30 cellular contexts compared by ENCODE assay signal in the genomic region with DNA sequence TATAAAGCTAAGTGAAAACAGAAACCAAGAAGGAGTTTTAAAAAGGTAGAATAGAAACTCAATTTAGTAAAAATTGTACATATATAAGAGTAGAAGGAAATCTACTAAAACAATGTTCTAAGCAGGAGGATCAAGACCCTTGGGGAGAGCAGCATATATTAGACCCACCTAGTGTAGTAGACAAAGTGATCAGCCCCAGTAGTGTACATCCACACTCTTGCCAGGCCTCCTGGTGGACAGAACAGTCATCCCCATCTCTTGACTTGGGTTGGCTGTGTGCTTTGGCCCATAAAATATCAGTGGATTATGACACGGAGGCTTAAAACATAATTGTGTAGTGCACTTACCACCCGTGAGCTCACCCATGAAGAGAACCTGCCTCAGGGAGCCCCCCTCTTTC. TPM values are rescaled to one million over a fixed set of nuclear protein-coding genes. Genes with fewer than 3 reads are reported as not detected.
A peak's percentile ranks its signal among the peaks of the same experiment; 100 is the strongest.
DNase-seq lines count a peak whose midpoint lies in the region; ATAC-seq, FAIRE-seq and TF ChIP-seq lines count a peak whose summit lies in the region.
"Had no signal": no experiment of that assay in that cellular context is flagged by ENCODE, and none has a peak within 500 bp of the region (broad histone marks: within the 10 kb centered on the region; RNA-seq: fewer than 3 reads in every experiment).

No MANE protein-coding gene starts in this region.

- H3K79me2 ChIP-seq in HepG2 (ENCODE audit: insufficient read depth, low read length): no peaks in the 10 kb centered on the region
- no peaks in the 10 kb centered on the region for H3K79me2 ChIP-seq in HCT116 (ENCODE audit: insufficient read depth, low read length)

- no peaks in the 10 kb centered on the region for H3K9me3 ChIP-seq in HepG2 (ENCODE audit: low read length)
- no peaks in the 10 kb centered on the region for H3K9me3 ChIP-seq in right lobe of liver
- no peaks in the 10 kb centered on the region for H3K9me3 ChIP-seq in HCT116 (ENCODE audit: control insufficient read depth in 1 of 2, insufficient read depth in 1 of 2, low read depth in 1 of 2, low read length in 2 of 2)
- H3K9me3 ChIP-seq: BLaER1 treated with 17β-estradiol and CSF1 and Interleukin-3, amounts not matched to agents 10 nM and 100 nM had no signal

- H3K4me2 ChIP-seq in HepG2 (ENCODE audit: low read depth, low read length) (no peak overlapping the region), HCT116 (ENCODE audit: low read length) (no peak overlapping the region)
- H3K4me2 ChIP-seq: BLaER1 treated with 17β-estradiol and CSF1 and Interleukin-3, amounts not matched to agents 10 nM and 100 nM had no signal

- DNase-seq in HepG2 (ENCODE audit: low spot score): no peak
- no peak for DNase-seq in right lobe of liver
- no peak for DNase-seq in HCT116 (ENCODE audit: low read depth, low spot score)
- no peak for DNase-seq in choroid plexus epithelial cell (ENCODE audit: low read depth)
- DNase-seq in retinal pigment epithelial cell (ENCODE audit: low read depth): no peak
- DNase-seq in NCI-H526 (lab: John Stamatoyannopoulos, UW): no peak
- no peak for DNase-seq in amniotic stem cell (lab: John Stamatoyannopoulos, UW)
- DNase-seq: 8988T; ACHN; CD4-positive, alpha-beta T cell; DMS53; H7; Karpas-422; NCI-H1092 treated with DMSO at 0.1 percent for 48 hours; NCI-H1436; NCI-H187 treated with DMSO at 0.1 percent for 48 hours; NCI-H446; NCI-H524 treated with DMSO at 0.1 percent for 48 hours; SHP77; T-helper 1 cell had no signal

- H3K9me2 ChIP-seq in HCT116 (ENCODE audit: insufficient read depth): no peaks in the 10 kb centered on the region

- TF ChIP-seq CTCF in HepG2 (CRISPR knock-in tag; IDR thresholded peaks at IDR 0.05) (no peak), right lobe of liver (IDR thresholded peaks at IDR 0.05) (no peak), HCT116 (IDR thresholded peaks at IDR 0.05 in 2 of 3, conservative IDR thresholded peaks at IDR 0.05 in 1 of 3; ENCODE audit: borderline replicate concordance in 1 of 3, insufficient read depth in 1 of 3, low read depth in 2 of 3, low read length in 2 of 3) (peak in 2 of 3 experiments; percentile 12 to 27; a peak in 2 of 6 replicates), choroid plexus epithelial cell (conservative IDR thresholded peaks at IDR 0.05; ENCODE audit: low read depth, low read length) (peak; percentile 17), retinal pigment epithelial cell (conservative IDR thresholded peaks at IDR 0.05; ENCODE audit: low read depth, low read length) (peak; percentile 5)

- POLR2A ChIA-PET in HepG2 (lab: Yijun Ruan, JAX) (no interaction called here), HCT116 (lab: Charles Lee) (no interaction called here)

- ATAC-seq in HepG2 (peak; percentile 49; the same call in 1 of the 3 replicates), right lobe of liver (no peak), HCT116 (peak; percentile 57; the same call in 1 of the 2 replicates), HG03378 (IDR thresholded peaks at IDR 0.05; ENCODE audit: unreplicated experiment) (no peak)
- ATAC-seq: Panc1 had no signal

- H3K36me3 ChIP-seq in HepG2 (replicated peaks in 1 of 2; ENCODE audit: control insufficient read depth in 1 of 2, insufficient read depth in 2 of 2, low read length in 2 of 2): no peaks in the 10 kb centered on the region
- no peaks in the 10 kb centered on the region for H3K36me3 ChIP-seq in right lobe of liver
- no peaks in the 10 kb centered on the region for H3K36me3 ChIP-seq in HCT116 (ENCODE audit: control insufficient read depth in 1 of 2, insufficient read depth in 2 of 2, low read length in 2 of 2)
- H3K36me3 ChIP-seq: BLaER1 treated with 17β-estradiol and CSF1 and Interleukin-3, amounts not matched to agents 10 nM and 100 nM had no signal

- no TSS peak for BruUV-seq in HepG2 (replicated peaks; lab: Mats Ljungman, UMichigan)
- no TSS peak for BruUV-seq in HCT116 (replicated peaks; lab: Mats Ljungman, UMichigan)

- H3K9ac ChIP-seq in HepG2 (ENCODE audit: insufficient read depth, low read depth, low read length): no peak overlapping the region
- no peak overlapping the region for H3K9ac ChIP-seq in HCT116 (ENCODE audit: low read length)
- H3K9ac ChIP-seq: BLaER1 treated with 17β-estradiol and CSF1 and Interleukin-3, amounts not matched to agents 10 nM and 100 nM had no signal

- TF ChIP-seq RAD21 in HepG2 (CRISPR knock-in tag; IDR thresholded peaks at IDR 0.05) (no peak), HCT116 (IDR thresholded peaks at IDR 0.05; ENCODE audit: low read depth) (no peak)

- WGBS in HepG2 (ENCODE audit: low lambda C conversion rate): 0% methylated on average over 1 of the region's 2 CpGs
- no CpG with 5 or more reads among the region's 2 CpGs for WGBS in right lobe of liver (ENCODE audit: insufficient coverage, low coverage, low lambda C conversion rate, missing lambda C conversion rate)

- no peak overlapping the region for H3K4me3 ChIP-seq in HepG2 (replicated peaks in 1 of 3; ENCODE audit: insufficient read depth in 1 of 3, low read depth in 2 of 3, low read length in 3 of 3)
- no peak overlapping the region for H3K4me3 ChIP-seq in right lobe of liver
- H3K4me3 ChIP-seq in HCT116 (replicated peaks in 1 of 2; ENCODE audit: low read depth in 1 of 2, low read length in 2 of 2): no peak overlapping the region
- no peak overlapping the region for H3K4me3 ChIP-seq in choroid plexus epithelial cell (ENCODE audit: low read depth, low read length)
- H3K4me3 ChIP-seq in retinal pigment epithelial cell (ENCODE audit: low read length): no peak overlapping the region
- H3K4me3 ChIP-seq: BLaER1 treated with 17β-estradiol and CSF1 and Interleukin-3, amounts not matched to agents 10 nM and 100 nM had no signal

- no peak overlapping the region for H2AFZ ChIP-seq in HepG2 (ENCODE audit: low read length)
- no peak overlapping the region for H2AFZ ChIP-seq in HCT116 (ENCODE audit: low read depth, low read length, poor library complexity, severe bottlenecking)

- no peak for FAIRE-seq in HepG2 (lab: Jason Lieb, UNC)
- FAIRE-seq: D721Med had no signal

- RAD21 ChIA-PET in HCT116 (lab: Charles Lee; ENCODE audit: low non-redundant PET in 1 of 2, low total read pairs in 2 of 2, uncharacterized antibody in 2 of 2, unreplicated experiment in 2 of 2): no interaction called here

- no peaks in the 10 kb centered on the region for H4K20me1 ChIP-seq in HepG2 (ENCODE audit: insufficient read depth, low read length)
- no peaks in the 10 kb centered on the region for H4K20me1 ChIP-seq in HCT116 (ENCODE audit: insufficient read depth)
- H4K20me1 ChIP-seq: BLaER1 treated with 17β-estradiol and CSF1 and Interleukin-3, amounts not matched to agents 10 nM and 100 nM had no signal

- H3K4me1 ChIP-seq in HepG2 (ENCODE audit: insufficient read depth, low read length) (peaks cover 27% of the 10 kb centered on the region), right lobe of liver (no peaks in the 10 kb centered on the region), HCT116 (ENCODE audit: control insufficient read depth in 1 of 2, insufficient read depth in 2 of 2, low read length in 2 of 2) (peaks cover 8 to 18% of the 10 kb centered on the region in 2 experiments; a peak in 2 of 4 replicates)

- H3K27me3 ChIP-seq in HepG2 (ENCODE audit: control insufficient read depth in 1 of 2, insufficient read depth in 2 of 2, low read length in 2 of 2) (peaks cover 7 to 27% of the 10 kb centered on the region in 2 experiments; a peak in 4 of 5 replicates), right lobe of liver (no peaks in the 10 kb centered on the region), HCT116 (ENCODE audit: insufficient read depth, low read length) (no peaks in the 10 kb centered on the region)
- H3K27me3 ChIP-seq: BLaER1 treated with 17β-estradiol and CSF1 and Interleukin-3, amounts not matched to agents 10 nM and 100 nM had no signal

- TF ChIP-seq POLR2A in HepG2 (IDR thresholded peaks at IDR 0.05; ENCODE audit: insufficient read depth in 1 of 2, low read depth in 2 of 2, low read length in 2 of 2) (no peak), right lobe of liver (IDR thresholded peaks at IDR 0.05) (no peak), HCT116 (IDR thresholded peaks at IDR 0.05; ENCODE audit: borderline replicate concordance, extremely low read depth, insufficient read depth, insufficient read length) (no peak)

- intact Hi-C loops in HepG2 (cut with micrococcal nuclease; ENCODE audit: unreplicated experiment) (no loop called here), right lobe of liver (cut with DNase I) (no loop called here), HCT116 (cut with micrococcal nuclease) (no loop called here)

- CTCF ChIA-PET in HepG2 (lab: Yijun Ruan, JAX; ENCODE audit: low intra/inter-chr PET ratio, low total read pairs): no interaction called here
- CTCF ChIA-PET in HCT116 (lab: Charles Lee): interaction anchor here (0.9 kb wide), 1 partner anchor 78 kb away, joined by 3 read pairs; no protein-coding TSS in a partner anchor

- TF ChIP-seq EP300 in HepG2 (IDR thresholded peaks at IDR 0.05; ENCODE audit: low read depth in 2 of 2, low read length in 2 of 2) (no peak), HepG2 (CRISPR knock-in tag; IDR thresholded peaks at IDR 0.05; ENCODE audit: borderline replicate concordance) (no peak)

- H3K27ac ChIP-seq in HepG2 (ENCODE audit: extremely low read length, insufficient read depth, low read length) (no peak overlapping the region), right lobe of liver (no peak overlapping the region), HCT116 (ENCODE audit: low read depth, low read length) (no peak overlapping the region)
- H3K27ac ChIP-seq: BLaER1 treated with 17β-estradiol and CSF1 and Interleukin-3, amounts not matched to agents 10 nM and 100 nM; HL-60; RWPE1 had no signal

- in situ Hi-C loops in HepG2 (cut with HindIII; ENCODE audit: extremely low pct_ligation_motif_present, low pct_unique_long_range_greater_than_20kb): no loop called here

RNA-seq across cellular contexts. Expression of a gene that starts 10.9 kb away (rescaled TPM):
- 2.2 and 2.4 TPM in 2 replicates for total RNA-seq in HepG2 (2016; rRNA removed; fragmentation: Illumina TruSeq; extraction: Trizol)
- total RNA-seq in HepG2 (2016; cell fraction: cytosol; rRNA removed; fragmentation: Illumina TruSeq; extraction: Trizol; ENCODE audit: low read depth): 0.30 and 0.44 TPM in 2 replicates
- total RNA-seq in HepG2 (2016; cell fraction: insoluble cytoplasmic fraction; rRNA removed; fragmentation: Illumina TruSeq; extraction: Trizol): 1.8 and 1.9 TPM in 2 replicates
- total RNA-seq in HepG2 (2016; cell fraction: membrane; rRNA removed; fragmentation: Illumina TruSeq; extraction: Trizol): 1.2 and 1.4 TPM in 2 replicates
- total RNA-seq in HepG2 (2016; cell fraction: nucleus; rRNA removed; fragmentation: Illumina TruSeq; extraction: Trizol): 2.6 and 3.1 TPM in 2 replicates
- polyA plus RNA-seq in HepG2 (2011; rRNA removed): 2.4 and 3.0 TPM in 2 replicates
- 2.3 and 2.6 TPM in 2 replicates for polyA plus RNA-seq in HepG2 (2011; cell fraction: cytosol; rRNA removed)
- 3.9 and 4.1 TPM in 2 replicates for polyA plus RNA-seq in HepG2 (2011; cell fraction: nucleus; rRNA removed)
- 1.4 and 1.9 TPM in 2 replicates for polyA plus RNA-seq in HepG2 (2012)
- polyA plus RNA-seq in HepG2 (2016; cell fraction: cytosol; fragmentation: Illumina TruSeq; extraction: Trizol; ENCODE audit: low read depth): 0.21 and 0.70 TPM in 2 replicates
- polyA plus RNA-seq in HepG2 (2016; cell fraction: insoluble cytoplasmic fraction; fragmentation: Illumina TruSeq; extraction: Trizol; ENCODE audit: low read depth): 2.0 and 2.3 TPM in 2 replicates
- 0.58 and 1.0 TPM in 2 replicates for polyA plus RNA-seq in HepG2 (2016; cell fraction: membrane; fragmentation: Illumina TruSeq; extraction: Trizol; ENCODE audit: low read depth)
- polyA plus RNA-seq in HepG2 (2016; cell fraction: nucleus; fragmentation: Illumina TruSeq; extraction: Trizol; ENCODE audit: insufficient read depth, low read depth): 2.1 and 2.3 TPM in 2 replicates
- polyA minus RNA-seq in HepG2 (2011; rRNA and poly(A)+ RNA removed; ENCODE audit: low replicate concordance): 0.49 and 8.2 TPM in 2 replicates
- polyA minus RNA-seq in HepG2 (2011; cell fraction: cytosol; rRNA and poly(A)+ RNA removed): 3.3 and 4.7 TPM in 2 replicates
- polyA minus RNA-seq in HepG2 (2011; cell fraction: nucleus; rRNA and poly(A)+ RNA removed): 10.0 and 11.3 TPM in 2 replicates
- 1 to 10 TPM in 2 of 6 experiments, under 1 TPM in 4; 0.59 to 3.7 (median 0.85) TPM for total RNA-seq in right lobe of liver
- total RNA-seq in HCT116 (2021; ENCODE audit: unreplicated experiment): 6.6 TPM
- polyA plus RNA-seq in HCT116 (2012): 4.5 and 5.3 TPM in 2 replicates
- total RNA-seq: CD4-positive, alpha-beta T cell had no signal

RNA-seq across cellular contexts. Expression of a gene that starts 18.1 kb away (rescaled TPM):
- total RNA-seq in HepG2 (2016; rRNA removed; fragmentation: Illumina TruSeq; extraction: Trizol) (0.11 TPM in 1 of 2 replicates, not detected in the other), right lobe of liver (not detected), HCT116 (2021; ENCODE audit: unreplicated experiment) (not detected)
- total RNA-seq in HepG2 (2016; cell fraction: cytosol; rRNA removed; fragmentation: Illumina TruSeq; extraction: Trizol; ENCODE audit: low read depth): not detected in 2 replicates
- total RNA-seq in HepG2 (2016; cell fraction: insoluble cytoplasmic fraction; rRNA removed; fragmentation: Illumina TruSeq; extraction: Trizol): not detected in 2 replicates
- total RNA-seq in HepG2 (2016; cell fraction: membrane; rRNA removed; fragmentation: Illumina TruSeq; extraction: Trizol): not detected in 2 replicates
- total RNA-seq in HepG2 (2016; cell fraction: nucleus; rRNA removed; fragmentation: Illumina TruSeq; extraction: Trizol): not detected in 2 replicates
- 0.13 TPM in 1 of 2 replicates, not detected in the other for polyA plus RNA-seq in HepG2 (2011; rRNA removed)
- not detected in 2 replicates for polyA plus RNA-seq in HepG2 (2011; cell fraction: cytosol; rRNA removed)
- 0.17 TPM in 1 of 2 replicates, not detected in the other for polyA plus RNA-seq in HepG2 (2011; cell fraction: nucleus; rRNA removed)
- 0.11 TPM in 1 of 2 replicates, not detected in the other for polyA plus RNA-seq in HepG2 (2012)
- polyA plus RNA-seq in HepG2 (2016; cell fraction: cytosol; fragmentation: Illumina TruSeq; extraction: Trizol; ENCODE audit: low read depth): not detected in 2 replicates
- polyA plus RNA-seq in HepG2 (2016; cell fraction: insoluble cytoplasmic fraction; fragmentation: Illumina TruSeq; extraction: Trizol; ENCODE audit: low read depth): not detected in 2 replicates
- polyA plus RNA-seq in HepG2 (2016; cell fraction: membrane; fragmentation: Illumina TruSeq; extraction: Trizol; ENCODE audit: low read depth): 0.16 TPM in 1 of 2 replicates, not detected in the other
- polyA plus RNA-seq in HepG2 (2016; cell fraction: nucleus; fragmentation: Illumina TruSeq; extraction: Trizol; ENCODE audit: insufficient read depth, low read depth): 0.33 TPM in 1 of 2 replicates, not detected in the other
- 0.20 TPM in 1 of 2 replicates, not detected in the other for polyA minus RNA-seq in HepG2 (2011; rRNA and poly(A)+ RNA removed; ENCODE audit: low replicate concordance)
- polyA minus RNA-seq in HepG2 (2011; cell fraction: cytosol; rRNA and poly(A)+ RNA removed): not detected in 2 replicates
- not detected in 2 replicates for polyA minus RNA-seq in HepG2 (2011; cell fraction: nucleus; rRNA and poly(A)+ RNA removed)
- polyA plus RNA-seq in HCT116 (2012): not detected in 2 replicates
- total RNA-seq: CD4-positive, alpha-beta T cell; Daoy; G401; H7; OCI-LY7; SK-MEL-5 had no signal

RNA-seq across cellular contexts. Expression of a gene that starts 38.9 kb away (rescaled TPM):
- total RNA-seq in HepG2 (2016; rRNA removed; fragmentation: Illumina TruSeq; extraction: Trizol) (0.46 and 0.82 TPM in 2 replicates), right lobe of liver (under 1 TPM; 0.20 to 0.59 (median 0.28) TPM), HCT116 (2021; ENCODE audit: unreplicated experiment) (not detected)
- total RNA-seq in HepG2 (2016; cell fraction: cytosol; rRNA removed; fragmentation: Illumina TruSeq; extraction: Trizol; ENCODE audit: low read depth): 0.26 and 0.40 TPM in 2 replicates
- total RNA-seq in HepG2 (2016; cell fraction: insoluble cytoplasmic fraction; rRNA removed; fragmentation: Illumina TruSeq; extraction: Trizol): 0.62 and 0.93 TPM in 2 replicates
- 0.37 and 0.83 TPM in 2 replicates for total RNA-seq in HepG2 (2016; cell fraction: membrane; rRNA removed; fragmentation: Illumina TruSeq; extraction: Trizol)
- total RNA-seq in HepG2 (2016; cell fraction: nucleus; rRNA removed; fragmentation: Illumina TruSeq; extraction: Trizol): 1.1 and 1.3 TPM in 2 replicates
- 4.1 and 4.5 TPM in 2 replicates for polyA plus RNA-seq in HepG2 (2011; rRNA removed)
- 4.5 and 6.1 TPM in 2 replicates for polyA plus RNA-seq in HepG2 (2011; cell fraction: cytosol; rRNA removed)
- 9.6 and 13.9 TPM in 2 replicates for polyA plus RNA-seq in HepG2 (2011; cell fraction: nucleus; rRNA removed)
- 0.48 and 0.80 TPM in 2 replicates for polyA plus RNA-seq in HepG2 (2012)
- 0.21 and 0.37 TPM in 2 replicates for polyA plus RNA-seq in HepG2 (2016; cell fraction: cytosol; fragmentation: Illumina TruSeq; extraction: Trizol; ENCODE audit: low read depth)
- polyA plus RNA-seq in HepG2 (2016; cell fraction: insoluble cytoplasmic fraction; fragmentation: Illumina TruSeq; extraction: Trizol; ENCODE audit: low read depth): 0.58 and 0.71 TPM in 2 replicates
- 0.35 and 0.43 TPM in 2 replicates for polyA plus RNA-seq in HepG2 (2016; cell fraction: membrane; fragmentation: Illumina TruSeq; extraction: Trizol; ENCODE audit: low read depth)
- polyA plus RNA-seq in HepG2 (2016; cell fraction: nucleus; fragmentation: Illumina TruSeq; extraction: Trizol; ENCODE audit: insufficient read depth, low read depth): 1.0 and 1.6 TPM in 2 replicates
- polyA minus RNA-seq in HepG2 (2011; rRNA and poly(A)+ RNA removed; ENCODE audit: low replicate concordance): 14.4 TPM in 1 of 2 replicates, not detected in the other
- polyA minus RNA-seq in HepG2 (2011; cell fraction: cytosol; rRNA and poly(A)+ RNA removed): 3.1 and 3.4 TPM in 2 replicates
- polyA minus RNA-seq in HepG2 (2011; cell fraction: nucleus; rRNA and poly(A)+ RNA removed): 3.7 and 6.6 TPM in 2 replicates
- 0.02 and 0.08 TPM in 2 replicates for polyA plus RNA-seq in HCT116 (2012)

Comparison
In these comparisons a context has a peak if more than half of its experiments do, and no peak if none do; other contexts are left out.
1. ATAC-seq: peak in HepG2 (single experiment) and HCT116 (single experiment); none in right lobe of liver (0 of 4) and HG03378 (single experiment).
2. CTCF ChIP-seq: peak in HCT116 (2 of 3), choroid plexus epithelial cell (single experiment) and retinal pigment epithelial cell (single experiment); none in HepG2 (single experiment) and right lobe of liver (0 of 4).